ENCODE assay signal across 8 cellular contexts in the genomic region with DNA sequence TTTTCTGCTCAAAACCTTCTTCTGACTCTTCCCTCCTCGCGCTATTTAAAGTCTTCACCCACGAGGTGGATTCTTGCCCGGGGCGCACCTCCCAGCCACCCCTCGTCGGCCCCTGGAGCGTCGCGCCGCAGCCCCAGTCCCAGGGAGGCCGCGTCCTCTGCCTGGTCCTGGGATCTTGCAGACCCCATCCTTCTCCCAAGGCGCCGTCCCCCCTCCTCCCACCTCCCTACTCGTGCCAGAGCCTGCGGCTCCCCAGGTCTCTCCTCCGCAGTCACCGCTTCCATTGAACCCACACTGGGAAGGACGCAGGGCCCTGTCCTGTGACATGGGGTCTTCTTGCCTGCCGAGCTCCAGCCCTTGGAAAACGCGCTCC. TPM values are rescaled to one million over a fixed set of nuclear protein-coding genes. Genes with fewer than 3 reads are reported as not detected.
DNase-seq lines count a peak whose midpoint lies in the region; ATAC-seq and TF ChIP-seq lines count a peak whose summit lies in the region.

No MANE protein-coding gene starts in this region.

- H2AFZ ChIP-seq in neuronal stem cell (ENCODE audit: low read length): peak overlapping the region; percentile 82

- intact Hi-C loops in activated B cell treated with CpG ODN at 0.5 μM for 24 hours (cut with micrococcal nuclease): loop anchor here (1.0 to 5.0 kb wide), 12 partner anchors 7 to 414 kb away; a partner anchor contains a TSS

- no peak overlapping the region for H2BK15ac ChIP-seq in neuronal stem cell (ENCODE audit: low read length)

- H2BK120ac ChIP-seq in neuronal stem cell (ENCODE audit: low read depth, low read length): no peak overlapping the region

- H3K4me1 ChIP-seq in foreskin keratinocyte: peaks cover 4% of the 10 kb centered on the region
- H3K4me1 ChIP-seq in neuronal stem cell (ENCODE audit: control insufficient read depth in 2 of 2, insufficient read depth in 1 of 2, low read depth in 1 of 2, low read length in 2 of 2): peaks cover 0 to 3% of the 10 kb centered on the region in 2 donors

- no peaks in the 10 kb centered on the region for H3K27me3 Mint-ChIP-seq in activated B cell treated with CpG ODN at 0.5 μM for 24 hours

- H3K9ac ChIP-seq in neuronal stem cell (ENCODE audit: low read depth, low read length, poor library complexity): peak overlapping the region; percentile 93

- H3K27ac Mint-ChIP-seq in activated B cell treated with CpG ODN at 0.5 μM for 24 hours: peak overlapping the region; percentile 98

- H2AK5ac ChIP-seq in neuronal stem cell (ENCODE audit: low read depth, low read length): peak overlapping the region; percentile 54

- H3K4me3 ChIP-seq in neuronal stem cell (ENCODE audit: low read length in 2 of 2): peak overlapping the region; percentile 77 to 91

- peak overlapping the region; percentile 95 for H3K4me2 ChIP-seq in neuronal stem cell (ENCODE audit: insufficient read depth, low read length, poor library complexity, severe bottlenecking)

- H2BK12ac ChIP-seq in neuronal stem cell (ENCODE audit: low read length): no peak overlapping the region

- peak overlapping the region; percentile 67 for H3K18ac ChIP-seq in neuronal stem cell (ENCODE audit: low read length)

- no peak for DNase-seq in activated B cell treated with CpG ODN at 0.5 μM for 24 hours
- no peak for DNase-seq in foreskin keratinocyte
- no peak for DNase-seq in neuronal stem cell (ENCODE audit: low spot score)
- no peak for DNase-seq in NCI-H226
- no peak for DNase-seq in HCEC 1CT

- H3K79me1 ChIP-seq in neuronal stem cell (ENCODE audit: low read depth, low read length): peaks cover 1% of the 10 kb centered on the region

- H4K8ac ChIP-seq in neuronal stem cell (ENCODE audit: low read depth, low read length): peak overlapping the region; percentile 66

- peaks cover 29% of the 10 kb centered on the region for H3K36me3 Mint-ChIP-seq in activated B cell treated with CpG ODN at 0.5 μM for 24 hours (ENCODE audit: low read depth)

- CTCF ChIA-PET in activated B cell treated with CpG ODN at 0.5 μM for 24 hours (lab: Charles Lee): no interaction called here

- WGBS in neuronal stem cell (ENCODE audit: extremely low coverage in 2 of 2, insufficient read length in 2 of 2, insufficient replicate concordance in 1 of 2), 2 donors: no CpG with 5 or more reads among the region's 23 CpGs

- peaks cover 25% of the 10 kb centered on the region for H3K4me1 Mint-ChIP-seq in activated B cell treated with CpG ODN at 0.5 μM for 24 hours

- H3K23ac ChIP-seq in neuronal stem cell (ENCODE audit: low read depth, low read length, poor library complexity): peak overlapping the region; percentile 92

- H3K14ac ChIP-seq in neuronal stem cell (ENCODE audit: low read length): no peak overlapping the region

- peak overlapping the region; percentile 98 for H3K4me3 Mint-ChIP-seq in activated B cell treated with CpG ODN at 0.5 μM for 24 hours

- POLR2A ChIA-PET in activated B cell treated with CpG ODN at 0.5 μM for 24 hours (lab: Charles Lee): no interaction called here

- no peaks in the 10 kb centered on the region for H3K27me3 ChIP-seq in foreskin keratinocyte
- H3K27me3 ChIP-seq in neuronal stem cell (ENCODE audit: control insufficient read depth in 3 of 3, insufficient read depth in 3 of 3, low read depth in 1 of 3, low read length in 3 of 3): no peaks in the 10 kb centered on the region

- H2BK5ac ChIP-seq in neuronal stem cell (ENCODE audit: low read length): no peak overlapping the region

- peak overlapping the region; percentile 89 for H3K27ac ChIP-seq in foreskin keratinocyte
- no peak overlapping the region for H3K27ac ChIP-seq in neuronal stem cell (replicated peaks; ENCODE audit: low read length)

- H4K91ac ChIP-seq in neuronal stem cell (ENCODE audit: low read depth, low read length, poor library complexity): no peak overlapping the region

- TF ChIP-seq CTCF in activated B cell treated with CpG ODN at 0.5 μM for 24 hours (IDR thresholded peaks at IDR 0.05) (no peak), foreskin keratinocyte (conservative IDR thresholded peaks at IDR 0.05) (no peak)

- ATAC-seq in GM18498 (IDR thresholded peaks at IDR 0.05; ENCODE audit: unreplicated experiment) (peak; percentile 21), HG02973 (IDR thresholded peaks at IDR 0.05; ENCODE audit: unreplicated experiment) (peak; percentile 17), activated B cell treated with CpG ODN at 0.5 μM for 24 hours (ENCODE audit: low read depth) (no peak), foreskin keratinocyte (peak; percentile 18), HG02870 (IDR thresholded peaks at IDR 0.05; ENCODE audit: unreplicated experiment) (no peak)

- no peak overlapping the region for H3K4ac ChIP-seq in neuronal stem cell (ENCODE audit: low read length)

- H3K9me3 ChIP-seq in neuronal stem cell (replicated peaks in 1 of 2; ENCODE audit: control insufficient read depth in 2 of 2, insufficient read depth in 1 of 2, low read depth in 1 of 2, low read length in 2 of 2): peaks cover 0 to 7% of the 10 kb centered on the region in 2 donors

- peaks cover 3% of the 10 kb centered on the region for H3K9me3 Mint-ChIP-seq in activated B cell treated with CpG ODN at 0.5 μM for 24 hours

- H3K36me3 ChIP-seq in neuronal stem cell (replicated peaks in 1 of 2; ENCODE audit: control insufficient read depth in 2 of 2, insufficient read depth in 2 of 2, low read length in 2 of 2): peaks cover 0 to 10% of the 10 kb centered on the region in 2 donors

RNA-seq across cellular contexts. Expression of a gene that starts 0.5 kb away (rescaled TPM):
- 31.1 and 33.7 TPM in 2 replicates for total RNA-seq in activated B cell treated with CpG ODN at 0.5 μM for 24 hours
- total RNA-seq in foreskin keratinocyte: 9.4 and 12.0 TPM in 2 replicates
- 0.89 and 0.92 TPM in 2 replicates for polyA plus RNA-seq in foreskin keratinocyte
- 5.6 TPM for polyA plus RNA-seq in neuronal stem cell (2013, experiment 1 of 2)
- polyA plus RNA-seq in neuronal stem cell (2013, experiment 2 of 2): 6.6 TPM

RNA-seq across cellular contexts. Expression of a gene that starts 42.1 kb away (rescaled TPM):
- 30.6 and 32.7 TPM in 2 replicates for total RNA-seq in activated B cell treated with CpG ODN at 0.5 μM for 24 hours
- 7.2 and 8.7 TPM in 2 replicates for total RNA-seq in foreskin keratinocyte
- polyA plus RNA-seq in foreskin keratinocyte: 1.9 TPM in 2 replicates
- 5.6 TPM for polyA plus RNA-seq in neuronal stem cell (2013, experiment 1 of 2)
- polyA plus RNA-seq in neuronal stem cell (2013, experiment 2 of 2): 5.8 TPM

Comparison
In these comparisons a context has a peak if more than half of its experiments do, and no peak if none do; other contexts are left out.
1. ATAC-seq: peak in GM18498 (single experiment), HG02973 (single experiment) and foreskin keratinocyte (single experiment); none in activated B cell treated with CpG ODN at 0.5 μM for 24 hours (single experiment) and HG02870 (single experiment).